9 cellular contexts compared by ENCODE assay signal in the genomic region with DNA sequence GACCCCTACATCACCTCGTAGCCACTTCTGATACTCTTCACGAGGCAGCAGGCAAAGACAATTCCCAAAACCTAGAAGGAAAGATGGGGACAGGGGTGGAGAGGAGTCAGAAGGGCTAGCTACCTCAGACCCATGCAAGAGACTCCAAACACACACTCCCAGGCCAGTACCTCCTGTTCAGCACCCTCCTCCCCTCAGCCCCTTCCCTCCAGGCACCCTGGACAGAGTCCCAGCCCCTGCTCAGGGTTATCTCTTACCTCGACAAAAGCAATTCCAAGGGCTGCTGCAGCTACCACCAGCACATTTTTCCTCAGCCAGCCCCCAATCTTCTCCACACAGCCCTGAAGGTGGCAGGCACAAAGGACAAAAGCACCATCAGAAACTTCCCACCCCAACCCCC. TPM values are rescaled to one million over a fixed set of nuclear protein-coding genes. Genes with fewer than 3 reads are reported as not detected.
DNase-seq lines count a peak whose midpoint lies in the region; ATAC-seq and TF ChIP-seq lines count a peak whose summit lies in the region.
"Had no signal": no experiment of that assay in that cellular context is flagged by ENCODE, and none has a peak within 500 bp of the region (broad histone marks: within the 10 kb centered on the region; RNA-seq: fewer than 3 reads in every experiment).

No MANE protein-coding gene starts in this region.

- H3K27me3 ChIP-seq in stomach smooth muscle (ENCODE audit: control insufficient read depth in 1 of 2, insufficient read depth in 2 of 2, low read length in 2 of 2) = no peaks in the 10 kb centered on the region
- H3K27me3 ChIP-seq: brain microvascular endothelial cell, Peyer's patch had no signal

- no peak overlapping the region for H3K9ac ChIP-seq in stomach smooth muscle (ENCODE audit: low read length in 2 of 2)

- DNase-seq in T-helper 17 cell = no peak
- no peak for DNase-seq in foreskin fibroblast
- DNase-seq in NCI-H146 treated with DMSO at 0.1 percent for 48 hours (lab: John Stamatoyannopoulos, UW; ENCODE audit: unreplicated experiment) = no peak
- no peak for DNase-seq in KG1 (lab: John Stamatoyannopoulos, UW)
- DNase-seq: activated T-cell treated with anti-CD3 and anti-CD28 coated beads, Interleukin-2, amount 50 U/mL, for 1 hour; brain microvascular endothelial cell; Peyer's patch had no signal

- peaks cover 34% of the 10 kb centered on the region for H3K4me1 Mint-ChIP-seq in T-helper 17 cell

- H3K27ac ChIP-seq in stomach smooth muscle (ENCODE audit: low read length) = peak overlapping the region; percentile 100
- H3K27ac ChIP-seq: brain microvascular endothelial cell had no signal

- ATAC-seq in T-helper 17 cell = no peak
- ATAC-seq: K562 had no signal

- no peak for TF ChIP-seq CTCF in foreskin fibroblast (IDR thresholded peaks at IDR 0.05; ENCODE audit: low read depth, low read length)

- peak overlapping the region; percentile 70 for H3K27ac Mint-ChIP-seq in T-helper 17 cell

- H3K4me1 ChIP-seq in stomach smooth muscle (ENCODE audit: control insufficient read depth, insufficient read depth, low read length) = peaks cover 80% of the 10 kb centered on the region

- peak overlapping the region; percentile 83 to 93 for H3K4me3 ChIP-seq in foreskin fibroblast (ENCODE audit: low read depth in 1 of 2, low read length in 2 of 2)
- H3K4me3 ChIP-seq in stomach smooth muscle (ENCODE audit: low read length in 2 of 2) = no peak overlapping the region
- H3K4me3 ChIP-seq: K562, Peyer's patch had no signal

- no peak overlapping the region for H3K4me3 Mint-ChIP-seq in T-helper 17 cell

- peaks cover 31 to 36% of the 10 kb centered on the region in 2 donors for H3K36me3 ChIP-seq in stomach smooth muscle (ENCODE audit: control insufficient read depth in 2 of 2, insufficient read depth in 2 of 2, low read length in 2 of 2)

- H3K36me3 Mint-ChIP-seq in T-helper 17 cell (ENCODE audit: low read depth) = no peaks in the 10 kb centered on the region

- H3K9me3 ChIP-seq in T-helper 17 cell (ENCODE audit: control insufficient read depth, low read length, poor library complexity, severe bottlenecking) (no peaks in the 10 kb centered on the region), stomach smooth muscle (ENCODE audit: control insufficient read depth in 2 of 2, low read length in 2 of 2) (no peaks in the 10 kb centered on the region)
- H3K9me3 ChIP-seq: Peyer's patch had no signal

- no peaks in the 10 kb centered on the region for H3K27me3 Mint-ChIP-seq in T-helper 17 cell

RNA-seq across cellular contexts. Expression of gene CD63, which starts 3.3 kb away (rescaled TPM):
- total RNA-seq in T-helper 17 cell = 10 to 100 TPM; 83.3 to 83.9 TPM

RNA-seq across cellular contexts. Expression of gene RDH5, which starts 5.4 kb away (rescaled TPM):
- total RNA-seq in T-helper 17 cell = 10 to 100 TPM; 12.9 to 13.8 TPM

RNA-seq across cellular contexts. Expression of gene BLOC1S1, which starts 9.7 kb away (rescaled TPM):
- total RNA-seq in T-helper 17 cell = 10 to 100 TPM; 41.1 to 42.0 TPM

RNA-seq across cellular contexts. Expression of gene GDF11, which starts 17.4 kb away (rescaled TPM):
- total RNA-seq in T-helper 17 cell = 1 to 10 TPM; 6.7 to 9.5 TPM

RNA-seq across cellular contexts. Expression of gene ITGA7, which starts 17.9 kb away (rescaled TPM):
- 1 to 10 TPM in 1 of 2 donors, under 1 TPM in 1; 0.70 to 1.4 TPM for total RNA-seq in T-helper 17 cell

Comparison
In these comparisons a context has a peak if more than half of its experiments do, and no peak if none do; other contexts are left out.
1. H3K4me3 ChIP-seq: peak in foreskin fibroblast (2 of 2); none in stomach smooth muscle (0 of 2).